Comparison of ENCODE assay signal across 24 cellular contexts in the genomic region with DNA sequence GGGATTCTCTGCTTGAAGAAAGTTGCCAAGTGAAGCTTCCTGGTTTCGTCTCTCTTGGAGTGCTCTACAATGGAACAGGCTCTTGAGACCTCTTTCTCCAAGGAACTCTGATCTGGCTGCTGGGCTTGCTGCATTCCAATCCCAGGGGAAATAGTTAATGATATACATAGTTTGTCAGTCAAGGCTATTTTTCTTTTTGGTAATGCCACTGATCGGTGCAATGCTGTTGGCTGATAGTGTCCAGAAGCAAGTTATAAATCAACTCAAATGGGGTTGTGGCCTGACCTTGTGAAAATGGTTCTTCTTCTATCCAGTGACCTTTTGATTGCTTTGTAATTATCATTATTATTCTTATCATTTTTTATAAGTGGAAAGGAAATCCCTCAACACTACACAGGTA. TPM values are rescaled to one million over a fixed set of nuclear protein-coding genes. Genes with fewer than 3 reads are reported as not detected.
"Had no signal": no experiment of that assay in that cellular context is flagged by ENCODE, and none has a peak within 500 bp of the region (broad histone marks: within the 10 kb centered on the region; RNA-seq: fewer than 3 reads in every experiment).

No MANE protein-coding gene starts in this region.

- DNase-seq: activated CD4-positive, alpha-beta T cell treated with anti-CD3 and anti-CD28 coated beads for 4 hours; activated CD4-positive, alpha-beta T cell treated with anti-CD3 and anti-CD28 coated beads, Interleukin-2, amount 50 U/mL, for 4 hours; activated effector memory CD4-positive, alpha-beta T cell treated with Interleukin-2 at 50 U/mL for 16 hours; activated naive CD4-positive, alpha-beta T cell treated with Interleukin-2 at 50 U/mL for 16 hours; activated T-cell treated with anti-CD3 and anti-CD28 coated beads for 4 hours; aorta; body of pancreas; dermis blood vessel endothelial cell; effector CD4-positive, alpha-beta T cell; erythroblast; gastrocnemius medialis; mucosa of descending colon; retina; stimulated activated CD4-positive, alpha-beta T cell treated with anti-CD3 and anti-CD28 coated beads, Interleukin-12 subunit alpha, Interleukin-12 subunit beta, amount 100 ng/mL, for 4 hours; stimulated activated CD4-positive, alpha-beta T cell treated with anti-CD3 and anti-CD28 coated beads, Interleukin-4, amount 100 ng/mL, for 1 hour; stimulated activated naive CD8-positive, alpha-beta T cell treated with anti-CD3 and anti-CD28 coated beads, Interleukin-15, Interleukin-2, amounts not matched to agents 100 U/mL and 50 U/mL, for 24 hours; trophoblast cell had no signal

- H3K4me1 ChIP-seq: body of pancreas, gastrocnemius medialis had no signal

- H3K4me2 ChIP-seq: hepatocyte had no signal

- H3K9me3 ChIP-seq: gastrocnemius medialis, thoracic aorta had no signal

- H3K27me3 ChIP-seq: body of pancreas, gastrocnemius medialis, hepatocyte had no signal

- H2AFZ ChIP-seq: hepatocyte had no signal

- H3K27ac ChIP-seq: body of pancreas, gastrocnemius medialis, hepatocyte, skin epidermis, thoracic aorta, VCaP had no signal

- H3K36me3 ChIP-seq: gastrocnemius medialis, thoracic aorta had no signal

- H3K4me3 ChIP-seq: body of pancreas, gastrocnemius medialis, hepatocyte, lung, mucosa of descending colon, skin epidermis, thoracic aorta had no signal

RNA-seq across cellular contexts. Expression of gene TNFSF18, which starts 48.4 kb away (rescaled TPM):
- total RNA-seq: body of pancreas; gastrocnemius medialis; mesenteric fat pad; T-helper 1 cell treated with Interleukin-12 subunit alpha and Interleukin-12 subunit beta and Interleukin-4 antibody, amounts not matched to agents 30 ng/mL and 1 ng/mL, for 36 hours had no signal
- polyA plus RNA-seq: aorta, hepatocyte had no signal
